13 cellular contexts compared by ENCODE assay signal in genomic region chr6:132058975-132059374, GRCh38.
"Had no signal": no experiment of that assay in that cellular context is flagged by ENCODE, and none has a peak within 500 bp of the region (broad histone marks: within the 10 kb centered on the region; RNA-seq: fewer than 3 reads in every experiment).

No MANE protein-coding gene starts in this region.

- H3K4me3 ChIP-seq: ascending aorta, lung had no signal

- H3K27ac ChIP-seq: ascending aorta had no signal

- H3K4me1 ChIP-seq: ascending aorta had no signal

- H3K9me3 ChIP-seq: ascending aorta had no signal

- ATAC-seq: activated T-cell treated with anti-CD3 and anti-CD28 coated beads, Interleukin-2, amount 50 U/mL, for 72 hours; esophagus mucosa; left lobe of liver had no signal

- H3K27me3 ChIP-seq: ascending aorta had no signal

- H3K36me3 ChIP-seq: ascending aorta had no signal

- DNase-seq: activated CD4-positive, alpha-beta T cell treated with anti-CD3 and anti-CD28 coated beads, Interleukin-2, amount 50 U/mL, for 4 hours; activated effector memory CD4-positive, alpha-beta T cell treated with anti-CD3 and anti-CD28 coated beads, Interleukin-2, amount 50 U/mL, for 16 hours; activated naive CD4-positive, alpha-beta T cell treated with anti-CD3 and anti-CD28 coated beads, Interleukin-2, amount 50 U/mL, for 16 hours; activated T-cell treated with anti-CD3 and anti-CD28 coated beads, Interleukin-2, amount 50 U/mL, for 72 hours; effector CD8-positive, alpha-beta T cell; foreskin melanocyte; hypothalamus; kidney; nucleus accumbens had no signal
